ENCODE assay signal across 1 cellular context in the genomic region with DNA sequence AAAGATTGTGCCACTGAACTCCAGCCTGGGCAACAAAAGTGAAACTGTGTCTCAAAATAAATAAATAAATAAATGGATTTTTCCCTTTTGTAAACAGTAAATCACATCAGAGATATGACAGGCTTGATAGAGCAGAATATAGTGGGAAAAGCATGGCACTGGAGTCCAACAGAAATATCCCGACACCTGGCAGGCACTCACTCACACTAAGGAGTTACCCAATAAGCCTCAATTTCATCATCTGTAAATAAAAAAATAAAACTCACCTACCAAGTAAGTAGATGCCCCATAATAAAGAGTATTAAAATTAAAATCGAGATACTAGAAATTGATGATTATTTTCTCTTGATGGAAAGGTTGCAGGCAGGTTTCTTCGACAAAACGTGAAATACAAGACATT.
TF ChIP-seq lines count a peak whose summit lies in the region.

No MANE protein-coding gene starts in this region.

TF ChIP-seq in endothelial cell of umbilical vein, 7 proteins besides CTCF, POLR2A, EP300 and RAD21 (continued from another document):
- no peak for TF ChIP-seq MYC (IDR thresholded peaks at IDR 0.05; ENCODE audit: low read depth, low read length)
